20 cellular contexts compared by ENCODE assay signal in the genomic region with DNA sequence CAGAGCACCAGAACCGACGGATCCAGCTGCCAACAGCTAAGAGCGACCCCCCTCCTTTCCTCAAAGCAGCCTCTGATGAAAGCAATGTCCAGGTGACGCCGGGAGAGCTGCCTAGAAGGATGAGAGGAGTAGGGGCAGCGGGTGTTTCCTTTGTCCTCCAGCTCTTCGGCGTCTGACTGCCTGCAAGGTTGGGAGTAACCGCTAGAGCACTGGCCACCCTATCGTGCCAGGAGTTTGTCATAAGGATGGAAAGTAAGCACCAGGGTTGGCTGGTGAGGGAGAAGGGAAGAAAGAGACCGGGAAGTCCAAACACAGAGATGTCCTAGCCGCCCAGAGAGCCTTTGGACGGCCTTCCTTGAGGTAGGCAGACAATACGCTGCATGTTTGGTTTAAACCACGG. TPM values are rescaled to one million over a fixed set of nuclear protein-coding genes. Genes with fewer than 3 reads are reported as not detected.
DNase-seq lines count a peak whose midpoint lies in the region; ATAC-seq, FAIRE-seq and TF ChIP-seq lines count a peak whose summit lies in the region.
"Had no signal": no experiment of that assay in that cellular context is flagged by ENCODE, and none has a peak within 500 bp of the region (broad histone marks: within the 10 kb centered on the region; RNA-seq: fewer than 3 reads in every experiment).

No MANE protein-coding gene starts in this region.

- H4K20me1 ChIP-seq in IMR-90 (ENCODE audit: insufficient read depth, low read length) (no peaks in the 10 kb centered on the region), astrocyte (ENCODE audit: insufficient read depth, low read length) (no peaks in the 10 kb centered on the region)

- peak overlapping the region; percentile 67 for H4K5ac ChIP-seq in IMR-90 (ENCODE audit: low read depth, low read length)

- H4K91ac ChIP-seq in IMR-90 (ENCODE audit: insufficient read depth, low read depth, low read length): peak overlapping the region; percentile 77

- H3K14ac ChIP-seq in IMR-90 (replicated peaks; ENCODE audit: low read depth, low read length): peak overlapping the region; percentile 22; the same call in 1 of the 2 replicates

- TF ChIP-seq EP300 in sigmoid colon (IDR thresholded peaks at IDR 0.05): no peak

- H4K8ac ChIP-seq in IMR-90 (ENCODE audit: low read depth in 2 of 2, low read length in 2 of 2): peak overlapping the region; percentile 9 to 77; a peak in 3 of 4 replicates

- peaks cover 3% of the 10 kb centered on the region for H3K9me1 ChIP-seq in IMR-90 (ENCODE audit: insufficient read depth, low read length)

- CTCF ChIA-PET in activated CD8-positive, alpha-beta T cell treated with anti-CD3 and anti-CD28 coated beads for 36 hours (lab: Charles Lee): interaction anchor here (1.1 kb wide), 1 partner anchor 25 kb away, joined by 3 read pairs; no protein-coding TSS in a partner anchor
- CTCF ChIA-PET in activated CD8-positive, alpha-beta T cell treated with anti-CD3 and anti-CD28 coated beads, Interleukin-2, amount 10 ng/mL, durations not matched to agents 7 days and 5 days (lab: Charles Lee): no interaction called here
- CTCF ChIA-PET in IMR-90 (lab: Yijun Ruan, JAX): interaction anchor here (0.6 to 0.7 kb wide), 2 partner anchors 25 to 242 kb away, joined by 3 read pairs; no protein-coding TSS in a partner anchor
- CTCF ChIA-PET in activated naive CD4-positive, alpha-beta T cell treated with anti-CD3 and anti-CD28 coated beads, Interleukin-2, amount 10 ng/mL, durations not matched to agents 7 days and 5 days (lab: Charles Lee): no interaction called here

- in situ Hi-C loops in IMR-90 (cut with MboI; ENCODE audit: low sequenced_read_pairs): loop anchor here (25.0 kb wide), 1 partner anchor 827 kb away; no protein-coding TSS in a partner anchor

- peaks cover 0 to 16% of the 10 kb centered on the region in 2 experiments; a peak in 3 of 4 replicates for H3K79me1 ChIP-seq in IMR-90 (ENCODE audit: low read depth in 1 of 2, low read length in 2 of 2)

- no peaks in the 10 kb centered on the region for H3K9me3 Mint-ChIP-seq in activated CD8-positive, alpha-beta T cell treated with anti-CD3 and anti-CD28 coated beads for 36 hours
- no peaks in the 10 kb centered on the region for H3K9me3 Mint-ChIP-seq in activated CD8-positive, alpha-beta T cell treated with anti-CD3 and anti-CD28 coated beads, Interleukin-2, amount 10 ng/mL, durations not matched to agents 7 days and 5 days (ENCODE audit: insufficient read depth)
- H3K9me3 Mint-ChIP-seq in astrocyte (ENCODE audit: unreplicated experiment): no peaks in the 10 kb centered on the region
- peaks cover 3% of the 10 kb centered on the region for H3K9me3 Mint-ChIP-seq in activated naive CD4-positive, alpha-beta T cell treated with anti-CD3 and anti-CD28 coated beads, Interleukin-2, amount 10 ng/mL, durations not matched to agents 7 days and 5 days
- H3K9me3 Mint-ChIP-seq: H9 had no signal

- H3K9ac ChIP-seq in IMR-90 (ENCODE audit: low read depth, low read length) (no peak overlapping the region), astrocyte (ENCODE audit: low read length) (no peak overlapping the region)

- POLR2A ChIA-PET in activated CD8-positive, alpha-beta T cell treated with anti-CD3 and anti-CD28 coated beads for 36 hours (lab: Charles Lee): interaction anchor here (0.7 kb wide), 1 partner anchor 15 kb away, joined by 3 read pairs; no protein-coding TSS in a partner anchor
- POLR2A ChIA-PET in activated CD8-positive, alpha-beta T cell treated with anti-CD3 and anti-CD28 coated beads, Interleukin-2, amount 10 ng/mL, durations not matched to agents 7 days and 5 days (lab: Charles Lee): no interaction called here
- POLR2A ChIA-PET in IMR-90 (lab: Charles Lee; ENCODE audit: unreplicated experiment): no interaction called here

- H2BK120ac ChIP-seq in IMR-90 (ENCODE audit: low read depth, low read length): peak overlapping the region; percentile 79

- no peaks in the 10 kb centered on the region for H3K36me3 ChIP-seq in IMR-90 (ENCODE audit: control insufficient read depth, insufficient read depth, low read length)
- no peaks in the 10 kb centered on the region for H3K36me3 ChIP-seq in astrocyte (ENCODE audit: insufficient read depth, low read length)
- H3K36me3 ChIP-seq in sigmoid colon: no peaks in the 10 kb centered on the region
- H3K36me3 ChIP-seq: cardiac muscle cell, vagina had no signal

- H3K4me2 ChIP-seq in IMR-90 (ENCODE audit: low read depth, low read length) (no peak overlapping the region), astrocyte (ENCODE audit: low read length) (peak overlapping the region; percentile 82)
- H3K4me2 ChIP-seq: hepatocyte had no signal

- H3K18ac ChIP-seq in IMR-90 (ENCODE audit: low read depth, low read length): peak overlapping the region; percentile 66

- peak overlapping the region; percentile 64; the same call in 1 of the 3 replicates for H2BK15ac ChIP-seq in IMR-90 (ENCODE audit: low read depth, low read length)

- whole genome bisulfite sequencing in IMR-90 (ENCODE audit: extremely low coverage in 2 of 2, insufficient read length in 1 of 2), 2 experiments: 85% methylated on average over 5 of the region's 15 CpGs; no CpG with 5 or more reads in 1 of the 2 experiments
- 84 to 90% methylated on average over 15 of the region's 15 CpGs for WGBS in sigmoid colon, 2 donors

- TF ChIP-seq POLR2A in IMR-90 (IDR thresholded peaks at IDR 0.05; ENCODE audit: low read depth, low read length): no peak
- no peak for TF ChIP-seq POLR2A in sigmoid colon (IDR thresholded peaks at IDR 0.05)

- intact Hi-C loops in activated CD8-positive, alpha-beta T cell treated with anti-CD3 and anti-CD28 coated beads for 36 hours (cut with micrococcal nuclease): no loop called here
- intact Hi-C loops in IMR-90 (cut with micrococcal nuclease): no loop called here
- intact Hi-C loops in sigmoid colon (cut with DNase I): no loop called here

- no TSS peak for BruUV-seq in IMR-90 (replicated peaks; lab: Mats Ljungman, UMichigan)

- no peak for DNase-seq in activated CD8-positive, alpha-beta T cell treated with anti-CD3 and anti-CD28 coated beads for 36 hours
- no peak for DNase-seq in activated CD8-positive, alpha-beta T cell treated with anti-CD3 and anti-CD28 coated beads, Interleukin-2, amount 10 ng/mL, durations not matched to agents 7 days and 5 days
- DNase-seq in IMR-90 (no peak), astrocyte (ENCODE audit: low read depth) (no peak), sigmoid colon (peak; percentile 30), DMS153 treated with DMSO at 0.1 percent for 48 hours (lab: John Stamatoyannopoulos, UW; ENCODE audit: unreplicated experiment) (no peak)
- no peak for DNase-seq in activated naive CD4-positive, alpha-beta T cell treated with anti-CD3 and anti-CD28 coated beads, Interleukin-2, amount 10 ng/mL, durations not matched to agents 7 days and 5 days
- no peak for DNase-seq in stimulated activated CD8-positive, alpha-beta memory T cell treated with anti-CD3 and anti-CD28 coated beads, Interleukin-4, amount 100 ng/mL, for 48 hours
- DNase-seq: DMS53; H9; islet precursor cell; naive thymus-derived CD4-positive, alpha-beta T cell; NCI-H1694; RPMI8226; stimulated activated CD4-positive, alpha-beta T cell treated with anti-CD3 and anti-CD28 coated beads, Interleukin-4, amount 100 ng/mL, for 24 hours had no signal

- FAIRE-seq in astrocyte (lab: Jason Lieb, UNC): no peak

- peak overlapping the region; percentile 91 for H2BK5ac ChIP-seq in IMR-90 (ENCODE audit: low read depth, low read length, poor library complexity, severe bottlenecking)

- H2AFZ ChIP-seq in IMR-90 (replicated peaks; ENCODE audit: low read length, poor library complexity): peak overlapping the region; percentile 37
- H2AFZ ChIP-seq in astrocyte (ENCODE audit: low read depth, low read length): no peak overlapping the region
- H2AFZ ChIP-seq: hepatocyte had no signal

- peak overlapping the region; percentile 89 for H2AK5ac ChIP-seq in IMR-90 (ENCODE audit: low read depth, low read length)

- H2AK9ac ChIP-seq in IMR-90 (replicated peaks; ENCODE audit: low read depth, low read length, poor library complexity): peak overlapping the region; percentile 38

- no peaks in the 10 kb centered on the region for H3K27me3 Mint-ChIP-seq in activated CD8-positive, alpha-beta T cell treated with anti-CD3 and anti-CD28 coated beads for 36 hours
- peaks cover 2% of the 10 kb centered on the region for H3K27me3 Mint-ChIP-seq in activated CD8-positive, alpha-beta T cell treated with anti-CD3 and anti-CD28 coated beads, Interleukin-2, amount 10 ng/mL, durations not matched to agents 7 days and 5 days (ENCODE audit: low read depth)
- H3K27me3 Mint-ChIP-seq in astrocyte (ENCODE audit: low read depth, unreplicated experiment): peaks cover 10% of the 10 kb centered on the region
- peaks cover 23% of the 10 kb centered on the region for H3K27me3 Mint-ChIP-seq in activated naive CD4-positive, alpha-beta T cell treated with anti-CD3 and anti-CD28 coated beads, Interleukin-2, amount 10 ng/mL, durations not matched to agents 7 days and 5 days

- H3K4me3 ChIP-seq in IMR-90 (ENCODE audit: insufficient read depth, low read depth, low read length): no peak overlapping the region
- H3K4me3 ChIP-seq in astrocyte (ENCODE audit: insufficient read depth, low read depth, low read length): no peak overlapping the region
- no peak overlapping the region for H3K4me3 ChIP-seq in sigmoid colon
- H3K4me3 ChIP-seq: cardiac muscle cell, hepatocyte, MG63, vagina had no signal

- H3K27ac Mint-ChIP-seq in activated CD8-positive, alpha-beta T cell treated with anti-CD3 and anti-CD28 coated beads for 36 hours: peak overlapping the region; percentile 38
- no peak overlapping the region for H3K27ac Mint-ChIP-seq in activated CD8-positive, alpha-beta T cell treated with anti-CD3 and anti-CD28 coated beads, Interleukin-2, amount 10 ng/mL, durations not matched to agents 7 days and 5 days
- H3K27ac Mint-ChIP-seq in astrocyte (ENCODE audit: unreplicated experiment): no peak overlapping the region
- no peak overlapping the region for H3K27ac Mint-ChIP-seq in activated naive CD4-positive, alpha-beta T cell treated with anti-CD3 and anti-CD28 coated beads, Interleukin-2, amount 10 ng/mL, durations not matched to agents 7 days and 5 days

- TF ChIP-seq CTCF in activated CD8-positive, alpha-beta T cell treated with anti-CD3 and anti-CD28 coated beads for 36 hours (IDR thresholded peaks at IDR 0.05): no peak
- TF ChIP-seq CTCF in IMR-90 (conservative IDR thresholded peaks at IDR 0.05; ENCODE audit: low read depth, low read length) (no peak), astrocyte (IDR thresholded peaks at IDR 0.05; ENCODE audit: insufficient read depth, low read depth, low read length) (no peak), sigmoid colon (IDR thresholded peaks at IDR 0.05) (no peak)

- dilution Hi-C loops in IMR-90 (cut with HindIII; ENCODE audit: low sequenced_read_pairs, unreplicated experiment): no loop called here

- peak overlapping the region; percentile 88 for H2BK20ac ChIP-seq in IMR-90 (ENCODE audit: low read depth, low read length)

- no peak for ATAC-seq in activated CD8-positive, alpha-beta T cell treated with anti-CD3 and anti-CD28 coated beads for 36 hours
- ATAC-seq in activated CD8-positive, alpha-beta T cell treated with anti-CD3 and anti-CD28 coated beads, Interleukin-2, amount 10 ng/mL, durations not matched to agents 7 days and 5 days: no peak
- ATAC-seq in IMR-90 (ENCODE audit: low read depth): no peak
- ATAC-seq: naive thymus-derived CD4-positive, alpha-beta T cell had no signal

- no peaks in the 10 kb centered on the region; the same call in 1 of the 2 replicates for H3K27me3 ChIP-seq in IMR-90 (ENCODE audit: control insufficient read depth, insufficient read depth, low read length)
- H3K27me3 ChIP-seq in astrocyte (ENCODE audit: insufficient read depth, low read length): no peaks in the 10 kb centered on the region
- H3K27me3 ChIP-seq in sigmoid colon: peaks cover 0 to 31% (median 0%) of the 10 kb centered on the region in 3 donors
- H3K27me3 ChIP-seq: cardiac muscle cell, hepatocyte, MG63, vagina had no signal

- H3K4me3 Mint-ChIP-seq in activated CD8-positive, alpha-beta T cell treated with anti-CD3 and anti-CD28 coated beads for 36 hours: no peak overlapping the region
- H3K4me3 Mint-ChIP-seq in activated CD8-positive, alpha-beta T cell treated with anti-CD3 and anti-CD28 coated beads, Interleukin-2, amount 10 ng/mL, durations not matched to agents 7 days and 5 days: no peak overlapping the region
- no peak overlapping the region for H3K4me3 Mint-ChIP-seq in astrocyte (ENCODE audit: unreplicated experiment)
- H3K4me3 Mint-ChIP-seq in activated naive CD4-positive, alpha-beta T cell treated with anti-CD3 and anti-CD28 coated beads, Interleukin-2, amount 10 ng/mL, durations not matched to agents 7 days and 5 days: no peak overlapping the region
- H3K4me3 Mint-ChIP-seq: H9 had no signal

- no peaks in the 10 kb centered on the region for H3K36me3 Mint-ChIP-seq in activated CD8-positive, alpha-beta T cell treated with anti-CD3 and anti-CD28 coated beads for 36 hours (ENCODE audit: low read depth)
- peaks cover 4% of the 10 kb centered on the region for H3K36me3 Mint-ChIP-seq in activated CD8-positive, alpha-beta T cell treated with anti-CD3 and anti-CD28 coated beads, Interleukin-2, amount 10 ng/mL, durations not matched to agents 7 days and 5 days (ENCODE audit: low read depth)
- H3K36me3 Mint-ChIP-seq in astrocyte (ENCODE audit: low read depth, unreplicated experiment): peaks cover 4% of the 10 kb centered on the region
- peaks cover 8% of the 10 kb centered on the region for H3K36me3 Mint-ChIP-seq in activated naive CD4-positive, alpha-beta T cell treated with anti-CD3 and anti-CD28 coated beads, Interleukin-2, amount 10 ng/mL, durations not matched to agents 7 days and 5 days
- H3K36me3 Mint-ChIP-seq: CD4-positive, CD25-positive, alpha-beta regulatory T cell had no signal

- H3K79me2 ChIP-seq in astrocyte (ENCODE audit: insufficient read depth, low read length): no peaks in the 10 kb centered on the region
- H3K79me2 ChIP-seq: hepatocyte had no signal

- H3K27ac ChIP-seq in IMR-90 (ENCODE audit: insufficient read depth, low read length) (peak overlapping the region; percentile 47), astrocyte (ENCODE audit: low read depth, low read length) (no peak overlapping the region), sigmoid colon (no peak overlapping the region)
- H3K27ac ChIP-seq: cardiac muscle cell, hepatocyte, vagina had no signal

- H3K23ac ChIP-seq in IMR-90 (ENCODE audit: low read depth, low read length): no peak overlapping the region; the same call in 1 of the 2 replicates

- no peak for TF ChIP-seq RAD21 in IMR-90 (IDR thresholded peaks at IDR 0.05; ENCODE audit: low read length)

- H3K4ac ChIP-seq in IMR-90 (ENCODE audit: low read depth, low read length): peak overlapping the region; percentile 67

- H3K4me1 Mint-ChIP-seq in activated CD8-positive, alpha-beta T cell treated with anti-CD3 and anti-CD28 coated beads for 36 hours (ENCODE audit: low read depth): peaks cover 67% of the 10 kb centered on the region
- H3K4me1 Mint-ChIP-seq in activated CD8-positive, alpha-beta T cell treated with anti-CD3 and anti-CD28 coated beads, Interleukin-2, amount 10 ng/mL, durations not matched to agents 7 days and 5 days (ENCODE audit: low read depth): peaks cover 69% of the 10 kb centered on the region
- H3K4me1 Mint-ChIP-seq in astrocyte (ENCODE audit: low read depth, unreplicated experiment): peaks cover 31% of the 10 kb centered on the region
- peaks cover 50% of the 10 kb centered on the region for H3K4me1 Mint-ChIP-seq in activated naive CD4-positive, alpha-beta T cell treated with anti-CD3 and anti-CD28 coated beads, Interleukin-2, amount 10 ng/mL, durations not matched to agents 7 days and 5 days

- peak overlapping the region; percentile 27; the same call in 1 of the 2 replicates for H3K56ac ChIP-seq in IMR-90 (ENCODE audit: extremely low read depth, insufficient read depth, low read length)

- H3K9me3 ChIP-seq in IMR-90 (ENCODE audit: control insufficient read depth, insufficient read depth, low read length) (no peaks in the 10 kb centered on the region), astrocyte (ENCODE audit: insufficient read depth, low read depth, low read length) (no peaks in the 10 kb centered on the region), sigmoid colon (no peaks in the 10 kb centered on the region)
- H3K9me3 ChIP-seq: vagina had no signal

- H3K4me1 ChIP-seq in IMR-90 (ENCODE audit: control insufficient read depth, insufficient read depth, low read length) (peaks cover 14% of the 10 kb centered on the region), astrocyte (ENCODE audit: insufficient read depth, low read length) (peaks cover 46% of the 10 kb centered on the region), sigmoid colon (no peaks in the 10 kb centered on the region)

RNA-seq across cellular contexts. Expression of gene MRPL36, which starts 10.8 kb away (rescaled TPM):
- total RNA-seq in activated CD8-positive, alpha-beta T cell treated with anti-CD3 and anti-CD28 coated beads for 36 hours: 10 to 100 TPM; 80.1 to 87.2 TPM
- total RNA-seq in activated CD8-positive, alpha-beta T cell treated with anti-CD3 and anti-CD28 coated beads, Interleukin-2, amount 10 ng/mL, durations not matched to agents 7 days and 5 days: 10 to 100 TPM; 57.9 to 60.4 TPM
- total RNA-seq in IMR-90 (2012; rRNA removed) (63.9 and 85.9 TPM in 2 replicates), astrocyte (69.9 and 72.2 TPM in 2 replicates), sigmoid colon (10 to 100 TPM; 32.4 to 59.4 (median 49.2) TPM)
- polyA plus RNA-seq in IMR-90 (2012; rRNA removed) (103 and 134 TPM in 2 replicates), sigmoid colon (10 to 100 TPM; 65.9 to 77.9 (median 70.9) TPM)
- 101 and 125 TPM in 2 replicates for polyA plus RNA-seq in IMR-90 (2012; cell fraction: cytosol; rRNA removed)
- 35.7 and 44.4 TPM in 2 replicates for polyA plus RNA-seq in IMR-90 (2012; cell fraction: nucleus; rRNA removed; ENCODE audit: low replicate concordance)

RNA-seq across cellular contexts. Expression of gene NDUFS6, which starts 12.4 kb away (rescaled TPM):
- total RNA-seq in activated CD8-positive, alpha-beta T cell treated with anti-CD3 and anti-CD28 coated beads for 36 hours: 10 to 100 TPM; 32.2 to 39.1 TPM
- total RNA-seq in activated CD8-positive, alpha-beta T cell treated with anti-CD3 and anti-CD28 coated beads, Interleukin-2, amount 10 ng/mL, durations not matched to agents 7 days and 5 days: 10 to 100 TPM; 36.6 to 36.7 TPM
- total RNA-seq in IMR-90 (2012; rRNA removed) (10.4 and 26.9 TPM in 2 replicates), astrocyte (37.6 and 39.3 TPM in 2 replicates), sigmoid colon (10 to 100 TPM; 34.9 to 82.6 (median 55.4) TPM)
- polyA plus RNA-seq in IMR-90 (2012; rRNA removed) (69.0 and 119 TPM in 2 replicates), sigmoid colon (100 to 1,000 TPM in 2 of 3 donors, 10 to 100 TPM in 1; 94.0 to 156 (median 111) TPM)
- 70.7 and 121 TPM in 2 replicates for polyA plus RNA-seq in IMR-90 (2012; cell fraction: cytosol; rRNA removed)
- 19.3 and 45.4 TPM in 2 replicates for polyA plus RNA-seq in IMR-90 (2012; cell fraction: nucleus; rRNA removed; ENCODE audit: low replicate concordance)

Comparison
In these comparisons a context has a peak if more than half of its experiments do, and no peak if none do; other contexts are left out.
1. CTCF ChIA-PET loops: an anchor here in activated CD8-positive, alpha-beta T cell treated with anti-CD3 and anti-CD28 coated beads for 36 hours (1.1 kb wide) and IMR-90 (0.6 to 0.7 kb wide); none called in activated CD8-positive, alpha-beta T cell treated with anti-CD3 and anti-CD28 coated beads, Interleukin-2, amount 10 ng/mL, durations not matched to agents 7 days and 5 days and activated naive CD4-positive, alpha-beta T cell treated with anti-CD3 and anti-CD28 coated beads, Interleukin-2, amount 10 ng/mL, durations not matched to agents 7 days and 5 days.